18 cellular contexts compared by ENCODE assay signal in genomic region chr5:7902201-7902600, GRCh38. TPM values are rescaled to one million over a fixed set of nuclear protein-coding genes. Genes with fewer than 3 reads are reported as not detected.
DNase-seq lines count a peak whose midpoint lies in the region; ATAC-seq lines count a peak whose summit lies in the region.
"Had no signal": no experiment of that assay in that cellular context is flagged by ENCODE, and none has a peak within 500 bp of the region (broad histone marks: within the 10 kb centered on the region; RNA-seq: fewer than 3 reads in every experiment).

No MANE protein-coding gene starts in this region.

- H3K4me3 ChIP-seq in HAP-1, result no peak overlapping the region
- no peak overlapping the region for H3K4me3 ChIP-seq in aorta (ENCODE audit: low read length in 2 of 2)
- H3K4me3 ChIP-seq: SJCRH30 had no signal

- H3K27ac Mint-ChIP-seq in stimulated activated naive CD8-positive, alpha-beta T cell treated with anti-CD3 and anti-CD28 coated beads, Interleukin-15, Interleukin-2, amounts not matched to agents 100 ng/mL and 50 ng/mL, for 24 hours, result peak overlapping the region; percentile 53
- H3K27ac Mint-ChIP-seq in stimulated activated naive CD8-positive, alpha-beta T cell treated with anti-CD3 and anti-CD28 coated beads, Interleukin-15, amount 100 ng/mL, for 72 hours, result no peak overlapping the region
- H3K27ac Mint-ChIP-seq: CD8-positive, alpha-beta T cell had no signal

- H3K27ac ChIP-seq in aorta (ENCODE audit: low read depth in 1 of 2, low read length in 2 of 2), result no peak overlapping the region
- H3K27ac ChIP-seq: SJCRH30 had no signal

- H3K36me3 Mint-ChIP-seq in stimulated activated naive CD8-positive, alpha-beta T cell treated with anti-CD3 and anti-CD28 coated beads, Interleukin-15, Interleukin-2, amounts not matched to agents 100 ng/mL and 50 ng/mL, for 24 hours (ENCODE audit: low read depth), result peaks cover 88% of the 10 kb centered on the region

- intact Hi-C loops in aorta (cut with DNase I), result no loop called here

- in situ Hi-C loops in SK-MEL-5 (cut with HindIII; ENCODE audit: low pct_unique_long_range_greater_than_20kb, low sequenced_read_pairs), result no loop called here
- in situ Hi-C loops in HAP-1 (cut with MboI; ENCODE audit: low sequenced_read_pairs), result no loop called here

- no peak for ATAC-seq in stimulated activated naive CD8-positive, alpha-beta T cell treated with anti-CD3 and anti-CD28 coated beads, Interleukin-15, amount 100 ng/mL, for 72 hours
- ATAC-seq in aorta (ENCODE audit: low FRiP score), result no peak
- ATAC-seq in GM19023 (IDR thresholded peaks at IDR 0.05; ENCODE audit: unreplicated experiment), result no peak
- ATAC-seq: CD8-positive, alpha-beta T cell had no signal

- peaks cover 25% of the 10 kb centered on the region for H3K4me1 Mint-ChIP-seq in stimulated activated naive CD8-positive, alpha-beta T cell treated with anti-CD3 and anti-CD28 coated beads, Interleukin-15, Interleukin-2, amounts not matched to agents 100 ng/mL and 50 ng/mL, for 24 hours (ENCODE audit: low read depth)
- H3K4me1 Mint-ChIP-seq in stimulated activated naive CD8-positive, alpha-beta T cell treated with anti-CD3 and anti-CD28 coated beads, Interleukin-15, amount 100 ng/mL, for 72 hours, result peaks cover 21% of the 10 kb centered on the region

- no peak for DNase-seq in stimulated activated naive CD8-positive, alpha-beta T cell treated with anti-CD3 and anti-CD28 coated beads, Interleukin-15, amount 100 ng/mL, for 72 hours
- DNase-seq in SK-MEL-5 (ENCODE audit: low read depth, low spot score) (peak; percentile 53), fibroblast of gingiva (ENCODE audit: low read depth) (peak; percentile 21), HAP-1 (ENCODE audit: low spot score in 2 of 2) (no peak), LoVo (ENCODE audit: low spot score) (no peak), aorta (no peak)
- DNase-seq: ACHN; CD8-positive, alpha-beta T cell; DMS 273 treated with DMSO at 0.1 percent for 48 hours; IMR-90; NCI-H1436 treated with DMSO at 0.1 percent for 48 hours; NCI-H2081 treated with DMSO at 0.1 percent for 48 hours; NCI-H524; RPMI8226; SJCRH30 had no signal

- 83 to 88% methylated on average over 3 of the region's 3 CpGs for WGBS in aorta, 2 donors

- H3K36me3 ChIP-seq in HAP-1 (replicated peaks) (peaks cover 52% of the 10 kb centered on the region), aorta (ENCODE audit: control insufficient read depth in 1 of 2, insufficient read depth in 2 of 2, low read length in 1 of 2) (peaks cover 2 to 13% of the 10 kb centered on the region in 2 donors)

- H3K9me3 Mint-ChIP-seq in stimulated activated naive CD8-positive, alpha-beta T cell treated with anti-CD3 and anti-CD28 coated beads, Interleukin-15, Interleukin-2, amounts not matched to agents 100 ng/mL and 50 ng/mL, for 24 hours, result peaks cover 12% of the 10 kb centered on the region
- peaks cover 10 to 12% of the 10 kb centered on the region in 2 donors for H3K9me3 Mint-ChIP-seq in stimulated activated naive CD8-positive, alpha-beta T cell treated with anti-CD3 and anti-CD28 coated beads, Interleukin-15, amount 100 ng/mL, for 72 hours

- no peaks in the 10 kb centered on the region for H3K9me3 ChIP-seq in HAP-1
- no peaks in the 10 kb centered on the region for H3K9me3 ChIP-seq in aorta (ENCODE audit: control insufficient read depth, low read length)
- H3K9me3 ChIP-seq: SJCRH30 had no signal

- H3K27me3 ChIP-seq in HAP-1 (ENCODE audit: low read depth) (no peaks in the 10 kb centered on the region), aorta (ENCODE audit: control insufficient read depth in 1 of 2, insufficient read depth in 2 of 2, low read length in 1 of 2) (no peaks in the 10 kb centered on the region)
- H3K27me3 ChIP-seq: SJCRH30 had no signal

- H3K27me3 Mint-ChIP-seq in stimulated activated naive CD8-positive, alpha-beta T cell treated with anti-CD3 and anti-CD28 coated beads, Interleukin-15, Interleukin-2, amounts not matched to agents 100 ng/mL and 50 ng/mL, for 24 hours, result no peaks in the 10 kb centered on the region
- H3K27me3 Mint-ChIP-seq in stimulated activated naive CD8-positive, alpha-beta T cell treated with anti-CD3 and anti-CD28 coated beads, Interleukin-15, amount 100 ng/mL, for 72 hours, result no peaks in the 10 kb centered on the region

- H3K4me1 ChIP-seq in HAP-1 (no peaks in the 10 kb centered on the region), aorta (ENCODE audit: control insufficient read depth in 1 of 2, insufficient read depth in 2 of 2, low read length in 2 of 2) (peaks cover 0 to 3% of the 10 kb centered on the region in 2 donors)
- H3K4me1 ChIP-seq: SJCRH30 had no signal

- no peak overlapping the region for H3K4me3 Mint-ChIP-seq in stimulated activated naive CD8-positive, alpha-beta T cell treated with anti-CD3 and anti-CD28 coated beads, Interleukin-15, Interleukin-2, amounts not matched to agents 100 ng/mL and 50 ng/mL, for 24 hours
- no peak overlapping the region for H3K4me3 Mint-ChIP-seq in stimulated activated naive CD8-positive, alpha-beta T cell treated with anti-CD3 and anti-CD28 coated beads, Interleukin-15, amount 100 ng/mL, for 72 hours
- H3K4me3 Mint-ChIP-seq: CD8-positive, alpha-beta T cell had no signal

RNA-seq across cellular contexts. Expression of gene MTRR, which starts 33.3 kb away (rescaled TPM):
- total RNA-seq in SK-MEL-5 (2014; rRNA removed; shearing (Covaris generic)), result 74.7 and 86.7 TPM in 2 replicates
- polyA plus RNA-seq in SK-MEL-5 (2015; cell fraction: cytosol; rRNA removed), result 78.6 and 80.7 TPM in 2 replicates
- 250 and 294 TPM in 2 replicates for polyA plus RNA-seq in SK-MEL-5 (2015; cell fraction: nucleus; rRNA removed)
- 10 to 100 TPM; 38.9 to 45.5 TPM for total RNA-seq in aorta
- polyA plus RNA-seq in aorta, result 10 to 100 TPM; 16.2 to 19.9 TPM

RNA-seq across cellular contexts. Expression of gene FASTKD3, which starts 33.4 kb away (rescaled TPM):
- 33.6 and 35.1 TPM in 2 replicates for total RNA-seq in SK-MEL-5 (2014; rRNA removed; shearing (Covaris generic))
- 18.8 and 21.8 TPM in 2 replicates for polyA plus RNA-seq in SK-MEL-5 (2015; cell fraction: cytosol; rRNA removed)
- 123 TPM in 2 replicates for polyA plus RNA-seq in SK-MEL-5 (2015; cell fraction: nucleus; rRNA removed)
- 1 to 10 TPM; 6.1 to 9.5 TPM for total RNA-seq in aorta
- 10 to 100 TPM; 11.8 to 17.9 TPM for polyA plus RNA-seq in aorta

RNA-seq across cellular contexts. Expression of gene CFAP90, which starts 51.3 kb away (rescaled TPM):
- total RNA-seq in SK-MEL-5 (2014; rRNA removed; shearing (Covaris generic)), result 0.16 TPM in 1 of 2 replicates, not detected in the other
- not detected in 2 replicates for polyA plus RNA-seq in SK-MEL-5 (2015; cell fraction: cytosol; rRNA removed)
- not detected in 2 replicates for polyA plus RNA-seq in SK-MEL-5 (2015; cell fraction: nucleus; rRNA removed)
- total RNA-seq in aorta, result under 1 TPM in 1 of 2 donors, not detected in 1; 0.39 TPM
- under 1 TPM; 0.18 to 0.50 TPM for polyA plus RNA-seq in aorta
- total RNA-seq: CD8-positive, alpha-beta T cell; Daoy; IMR-90; SJCRH30 had no signal

Comparison
In these comparisons a context has a peak if more than half of its experiments do, and no peak if none do; other contexts are left out.
1. DNase-seq: peak in SK-MEL-5 (single experiment) and fibroblast of gingiva (single experiment); none in stimulated activated naive CD8-positive, alpha-beta T cell treated with anti-CD3 and anti-CD28 coated beads, Interleukin-15, amount 100 ng/mL, for 72 hours (0 of 2), HAP-1 (0 of 2), LoVo (single experiment) and aorta (0 of 2).